In the genomic region with DNA sequence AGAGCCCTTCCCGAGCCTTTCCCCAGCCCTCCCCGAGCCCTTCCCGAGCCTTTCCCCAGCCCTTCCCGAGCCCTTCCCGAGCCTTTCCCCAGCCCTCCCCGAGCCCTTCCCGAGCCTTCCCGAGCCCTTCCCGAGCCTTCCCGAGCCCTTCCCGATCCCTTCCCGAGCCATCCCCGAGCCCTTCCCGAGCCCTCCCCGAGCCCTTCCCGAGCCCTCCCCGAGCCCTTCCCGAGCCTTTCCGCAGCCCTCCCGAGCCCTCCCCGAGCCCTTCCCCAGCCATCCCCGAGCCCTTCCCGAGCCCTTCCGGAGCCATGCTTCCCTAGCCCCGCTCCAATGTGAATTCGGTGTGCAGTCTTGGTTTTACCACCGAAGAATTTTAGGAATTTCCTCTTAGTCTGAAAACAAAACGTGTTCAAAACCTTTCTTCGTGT, we compare ENCODE assay signal across 8 cellular contexts. TPM values are rescaled to one million over a fixed set of nuclear protein-coding genes. Genes with fewer than 3 reads are reported as not detected.
DNase-seq lines count a peak whose midpoint lies in the region; ATAC-seq, FAIRE-seq and TF ChIP-seq lines count a peak whose summit lies in the region.
"Not testable (repeated sequence)": the region's sequence is repeated elsewhere in the genome, so short reads cannot be mapped to it uniquely, and the experiment has no call there.
"Had no signal": no experiment of that assay in that cellular context is flagged by ENCODE, and none has a peak within 500 bp of the region (broad histone marks: within the 10 kb centered on the region; RNA-seq: fewer than 3 reads in every experiment).

No MANE protein-coding gene starts in this region.

- CTCF ChIA-PET in HepG2 (lab: Yijun Ruan, JAX; ENCODE audit: low intra/inter-chr PET ratio, low total read pairs), result not testable (repeated sequence)

- H3K4me2 ChIP-seq in HepG2 (ENCODE audit: low read depth, low read length), result not testable (repeated sequence)

- POLR2A ChIA-PET in HepG2 (lab: Yijun Ruan, JAX), result not testable (repeated sequence)

- FAIRE-seq in HepG2 (lab: Jason Lieb, UNC), result not testable (repeated sequence)

- peaks cover 27% of the 10 kb centered on the region; the same call in 1 of the 2 replicates for H4K20me1 ChIP-seq in HepG2 (ENCODE audit: insufficient read depth, low read length)

- not testable (repeated sequence) for TF ChIP-seq POLR2A in HepG2 (IDR thresholded peaks at IDR 0.05; ENCODE audit: insufficient read depth in 1 of 2, low read depth in 2 of 2, low read length in 2 of 2)

- intact Hi-C loops in HepG2 (cut with micrococcal nuclease; ENCODE audit: unreplicated experiment), result not testable (repeated sequence)

- H2AFZ ChIP-seq in HepG2 (ENCODE audit: low read length), result not testable (repeated sequence)

- peaks cover 27 to 75% of the 10 kb centered on the region in 2 experiments for H3K27me3 ChIP-seq in HepG2 (ENCODE audit: control insufficient read depth in 1 of 2, insufficient read depth in 2 of 2, low read length in 2 of 2)

- H3K9ac ChIP-seq in HepG2 (ENCODE audit: insufficient read depth, low read depth, low read length), result not testable (repeated sequence)

- H3K4me3 ChIP-seq in fibroblast of pulmonary artery (replicated peaks; ENCODE audit: low read depth, low read length); HepG2 (replicated peaks in 1 of 3; ENCODE audit: insufficient read depth in 1 of 3, low read depth in 2 of 3, low read length in 3 of 3): not testable (repeated sequence)

- ATAC-seq in HepG2, result 0 out of 3 replicates have a peak, but pooled peaks have one; percentile 3

- not testable (repeated sequence) for BruUV-seq in HepG2 (replicated peaks; lab: Mats Ljungman, UMichigan)

- peaks cover 28% of the 10 kb centered on the region for H3K4me1 ChIP-seq in HepG2 (ENCODE audit: insufficient read depth, low read length)

- H3K36me3 ChIP-seq in HepG2 (replicated peaks in 1 of 2; ENCODE audit: control insufficient read depth in 1 of 2, insufficient read depth in 2 of 2, low read length in 2 of 2), result not testable (repeated sequence)

- TF ChIP-seq RAD21 in HepG2 (CRISPR knock-in tag; IDR thresholded peaks at IDR 0.05), result not testable (repeated sequence)

- H3K9me3 ChIP-seq in HepG2 (ENCODE audit: low read length), result not testable (repeated sequence)

- H3K79me2 ChIP-seq in HepG2 (ENCODE audit: insufficient read depth, low read length), result not testable (repeated sequence)

- not testable (repeated sequence) for H3K27ac ChIP-seq in HepG2 (ENCODE audit: extremely low read length, insufficient read depth, low read length)

- TF ChIP-seq CTCF in fibroblast of pulmonary artery (IDR thresholded peaks at IDR 0.05; ENCODE audit: low read length, missing control alignments); HepG2 (CRISPR knock-in tag; IDR thresholded peaks at IDR 0.05): not testable (repeated sequence)

- 11% methylated on average over 29 of the region's 29 CpGs for WGBS in HepG2 (ENCODE audit: low lambda C conversion rate)

- TF ChIP-seq EP300 in HepG2 (IDR thresholded peaks at IDR 0.05; ENCODE audit: low read depth in 2 of 2, low read length in 2 of 2); HepG2 (CRISPR knock-in tag; IDR thresholded peaks at IDR 0.05; ENCODE audit: borderline replicate concordance): not testable (repeated sequence)

- in situ Hi-C loops in HepG2 (cut with HindIII; ENCODE audit: extremely low pct_ligation_motif_present, low pct_unique_long_range_greater_than_20kb), result not testable (repeated sequence)

- DNase-seq in ELR (ENCODE audit: low read depth), result peak; percentile 75
- DNase-seq in NAMALWA (ENCODE audit: low spot score), result peak; percentile 16
- DNase-seq in RPMI7951 (ENCODE audit: low read depth), result peak; percentile 56
- DNase-seq in astrocyte of the hippocampus (ENCODE audit: low read depth, low spot score), result peak; percentile 89
- DNase-seq in fibroblast of pulmonary artery (ENCODE audit: low read depth), result peak; percentile 71
- not testable (repeated sequence) for DNase-seq in HepG2 (ENCODE audit: low spot score)
- peak; percentile 44 for DNase-seq in pulmonary artery endothelial cell (ENCODE audit: low read depth, low spot score)

RNA-seq across cellular contexts. Expression of a gene that starts 35.2 kb away (rescaled TPM):
- total RNA-seq in RPMI7951 (2014; rRNA removed; shearing (Covaris generic)), result 3.1 and 4.6 TPM in 2 replicates
- total RNA-seq in HepG2 (2016; rRNA removed; fragmentation: Illumina TruSeq; extraction: Trizol) (12.3 and 19.1 TPM in 2 replicates), pulmonary artery endothelial cell (13.7 and 16.4 TPM in 2 replicates)
- 8.9 and 9.3 TPM in 2 replicates for total RNA-seq in HepG2 (2016; cell fraction: cytosol; rRNA removed; fragmentation: Illumina TruSeq; extraction: Trizol; ENCODE audit: low read depth)
- total RNA-seq in HepG2 (2016; cell fraction: insoluble cytoplasmic fraction; rRNA removed; fragmentation: Illumina TruSeq; extraction: Trizol), result 11.5 and 17.5 TPM in 2 replicates
- total RNA-seq in HepG2 (2016; cell fraction: membrane; rRNA removed; fragmentation: Illumina TruSeq; extraction: Trizol), result 31.8 and 32.6 TPM in 2 replicates
- 13.0 and 15.9 TPM in 2 replicates for total RNA-seq in HepG2 (2016; cell fraction: nucleus; rRNA removed; fragmentation: Illumina TruSeq; extraction: Trizol)
- polyA plus RNA-seq in HepG2 (2011; rRNA removed), result 30.6 and 35.5 TPM in 2 replicates
- 37.2 and 49.4 TPM in 2 replicates for polyA plus RNA-seq in HepG2 (2011; cell fraction: cytosol; rRNA removed)
- polyA plus RNA-seq in HepG2 (2011; cell fraction: nucleus; rRNA removed), result 122 and 143 TPM in 2 replicates
- 21.8 and 31.9 TPM in 2 replicates for polyA plus RNA-seq in HepG2 (2012)
- polyA plus RNA-seq in HepG2 (2016; cell fraction: cytosol; fragmentation: Illumina TruSeq; extraction: Trizol; ENCODE audit: low read depth), result 15.2 and 15.4 TPM in 2 replicates
- 18.1 and 23.1 TPM in 2 replicates for polyA plus RNA-seq in HepG2 (2016; cell fraction: insoluble cytoplasmic fraction; fragmentation: Illumina TruSeq; extraction: Trizol; ENCODE audit: low read depth)
- 38.4 and 44.6 TPM in 2 replicates for polyA plus RNA-seq in HepG2 (2016; cell fraction: membrane; fragmentation: Illumina TruSeq; extraction: Trizol; ENCODE audit: low read depth)
- polyA plus RNA-seq in HepG2 (2016; cell fraction: nucleus; fragmentation: Illumina TruSeq; extraction: Trizol; ENCODE audit: insufficient read depth, low read depth), result 33.6 and 40.0 TPM in 2 replicates
- 74.3 and 145 TPM in 2 replicates for polyA minus RNA-seq in HepG2 (2011; rRNA and poly(A)+ RNA removed; ENCODE audit: low replicate concordance)
- polyA minus RNA-seq in HepG2 (2011; cell fraction: cytosol; rRNA and poly(A)+ RNA removed), result 22.8 and 26.5 TPM in 2 replicates
- polyA minus RNA-seq in HepG2 (2011; cell fraction: nucleus; rRNA and poly(A)+ RNA removed), result 19.9 and 23.2 TPM in 2 replicates

RNA-seq across cellular contexts. Expression of a gene that starts 53.4 kb away (rescaled TPM):
- total RNA-seq in RPMI7951 (2014; rRNA removed; shearing (Covaris generic)), result not detected in 2 replicates
- 7.2 and 22.9 TPM in 2 replicates for total RNA-seq in HepG2 (2016; rRNA removed; fragmentation: Illumina TruSeq; extraction: Trizol)
- total RNA-seq in HepG2 (2016; cell fraction: cytosol; rRNA removed; fragmentation: Illumina TruSeq; extraction: Trizol; ENCODE audit: low read depth), result 1.1 and 1.9 TPM in 2 replicates
- total RNA-seq in HepG2 (2016; cell fraction: insoluble cytoplasmic fraction; rRNA removed; fragmentation: Illumina TruSeq; extraction: Trizol), result 6.6 and 22.7 TPM in 2 replicates
- 4.2 and 4.6 TPM in 2 replicates for total RNA-seq in HepG2 (2016; cell fraction: membrane; rRNA removed; fragmentation: Illumina TruSeq; extraction: Trizol)
- total RNA-seq in HepG2 (2016; cell fraction: nucleus; rRNA removed; fragmentation: Illumina TruSeq; extraction: Trizol), result 23.8 and 28.9 TPM in 2 replicates
- 5.4 and 8.4 TPM in 2 replicates for polyA plus RNA-seq in HepG2 (2011; rRNA removed)
- polyA plus RNA-seq in HepG2 (2011; cell fraction: cytosol; rRNA removed), result 7.7 and 10.8 TPM in 2 replicates
- polyA plus RNA-seq in HepG2 (2011; cell fraction: nucleus; rRNA removed), result 30.6 and 45.2 TPM in 2 replicates
- 5.1 and 7.0 TPM in 2 replicates for polyA plus RNA-seq in HepG2 (2012)
- polyA plus RNA-seq in HepG2 (2016; cell fraction: cytosol; fragmentation: Illumina TruSeq; extraction: Trizol; ENCODE audit: low read depth), result 1.2 and 1.5 TPM in 2 replicates
- polyA plus RNA-seq in HepG2 (2016; cell fraction: insoluble cytoplasmic fraction; fragmentation: Illumina TruSeq; extraction: Trizol; ENCODE audit: low read depth), result 4.5 and 6.1 TPM in 2 replicates
- polyA plus RNA-seq in HepG2 (2016; cell fraction: membrane; fragmentation: Illumina TruSeq; extraction: Trizol; ENCODE audit: low read depth), result 1.6 and 2.2 TPM in 2 replicates
- 25.4 and 27.0 TPM in 2 replicates for polyA plus RNA-seq in HepG2 (2016; cell fraction: nucleus; fragmentation: Illumina TruSeq; extraction: Trizol; ENCODE audit: insufficient read depth, low read depth)
- 0.40 and 58.6 TPM in 2 replicates for polyA minus RNA-seq in HepG2 (2011; rRNA and poly(A)+ RNA removed; ENCODE audit: low replicate concordance)
- 13.4 and 13.6 TPM in 2 replicates for polyA minus RNA-seq in HepG2 (2011; cell fraction: cytosol; rRNA and poly(A)+ RNA removed)
- 37.7 and 40.7 TPM in 2 replicates for polyA minus RNA-seq in HepG2 (2011; cell fraction: nucleus; rRNA and poly(A)+ RNA removed)
- total RNA-seq in pulmonary artery endothelial cell, result under 0.01 TPM in 1 of 2 replicates, not detected in the other
- total RNA-seq: H1 had no signal

RNA-seq across cellular contexts. Expression of a gene that starts 59.8 kb away (rescaled TPM):
- total RNA-seq in RPMI7951 (2014; rRNA removed; shearing (Covaris generic)), result 0.60 and 2.0 TPM in 2 replicates
- total RNA-seq in HepG2 (2016; rRNA removed; fragmentation: Illumina TruSeq; extraction: Trizol), result 0.32 and 1.0 TPM in 2 replicates
- total RNA-seq in HepG2 (2016; cell fraction: cytosol; rRNA removed; fragmentation: Illumina TruSeq; extraction: Trizol; ENCODE audit: low read depth), result not detected in 2 replicates
- 0.84 TPM in 1 of 2 replicates, not detected in the other for total RNA-seq in HepG2 (2016; cell fraction: insoluble cytoplasmic fraction; rRNA removed; fragmentation: Illumina TruSeq; extraction: Trizol)
- total RNA-seq in HepG2 (2016; cell fraction: membrane; rRNA removed; fragmentation: Illumina TruSeq; extraction: Trizol), result 0.24 and 0.53 TPM in 2 replicates
- 0.75 and 2.8 TPM in 2 replicates for total RNA-seq in HepG2 (2016; cell fraction: nucleus; rRNA removed; fragmentation: Illumina TruSeq; extraction: Trizol)
- 0.77 and 1.5 TPM in 2 replicates for polyA plus RNA-seq in HepG2 (2011; rRNA removed)
- 0.24 and 0.27 TPM in 2 replicates for polyA plus RNA-seq in HepG2 (2011; cell fraction: cytosol; rRNA removed)
- polyA plus RNA-seq in HepG2 (2011; cell fraction: nucleus; rRNA removed), result 34.5 and 42.6 TPM in 2 replicates
- 1.0 and 2.7 TPM in 2 replicates for polyA plus RNA-seq in HepG2 (2012)
- polyA plus RNA-seq in HepG2 (2016; cell fraction: cytosol; fragmentation: Illumina TruSeq; extraction: Trizol; ENCODE audit: low read depth), result 0.19 and 0.29 TPM in 2 replicates
- not detected in 2 replicates for polyA plus RNA-seq in HepG2 (2016; cell fraction: insoluble cytoplasmic fraction; fragmentation: Illumina TruSeq; extraction: Trizol; ENCODE audit: low read depth)
- 0.19 and 0.30 TPM in 2 replicates for polyA plus RNA-seq in HepG2 (2016; cell fraction: membrane; fragmentation: Illumina TruSeq; extraction: Trizol; ENCODE audit: low read depth)
- polyA plus RNA-seq in HepG2 (2016; cell fraction: nucleus; fragmentation: Illumina TruSeq; extraction: Trizol; ENCODE audit: insufficient read depth, low read depth), result 2.2 and 4.7 TPM in 2 replicates
- polyA minus RNA-seq in HepG2 (2011; rRNA and poly(A)+ RNA removed; ENCODE audit: low replicate concordance), result 1.4 and 1.8 TPM in 2 replicates
- 0.69 TPM in 1 of 2 replicates, not detected in the other for polyA minus RNA-seq in HepG2 (2011; cell fraction: cytosol; rRNA and poly(A)+ RNA removed)
- 3.5 and 4.0 TPM in 2 replicates for polyA minus RNA-seq in HepG2 (2011; cell fraction: nucleus; rRNA and poly(A)+ RNA removed)
- total RNA-seq in pulmonary artery endothelial cell, result 10.0 and 11.4 TPM in 2 replicates
